Comparison of ENCODE assay signal across 11 cellular contexts in the genomic region with DNA sequence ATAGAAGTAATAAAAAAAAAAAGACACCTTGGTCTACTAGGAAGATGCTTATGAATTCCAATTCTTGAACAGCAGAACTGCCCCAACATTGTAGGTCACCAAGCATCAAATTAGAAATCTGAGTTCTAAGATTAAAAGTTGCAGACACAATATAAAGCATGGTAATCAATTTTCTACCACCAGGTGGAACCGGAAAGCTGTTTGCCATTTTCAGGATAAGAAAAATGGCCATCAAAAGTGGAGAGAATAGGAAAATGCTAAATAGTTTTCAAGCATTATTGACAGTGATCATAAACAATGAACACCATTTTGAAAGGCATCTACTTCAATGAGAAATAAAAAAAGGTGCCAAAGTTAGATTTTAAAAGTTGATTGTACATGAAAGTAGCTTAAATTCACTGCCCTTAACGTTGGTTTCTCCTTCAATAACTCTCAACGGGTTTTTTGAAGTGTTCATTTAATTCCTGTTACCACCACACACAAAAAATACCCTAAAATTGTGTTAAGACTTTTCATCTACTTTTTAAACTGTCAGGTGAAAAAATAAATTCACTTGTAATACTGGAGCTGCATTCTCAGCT.
DNase-seq lines count a peak whose midpoint lies in the region; ATAC-seq and TF ChIP-seq lines count a peak whose summit lies in the region.
"Had no signal": no experiment of that assay in that cellular context is flagged by ENCODE, and none has a peak within 500 bp of the region (broad histone marks: within the 10 kb centered on the region; RNA-seq: fewer than 3 reads in every experiment).

No MANE protein-coding gene starts in this region.

- H3K4me2 ChIP-seq in OCI-LY7 (ENCODE audit: low read length) = no peak overlapping the region

- TF ChIP-seq CTCF in OCI-LY7 (conservative IDR thresholded peaks at IDR 0.05; ENCODE audit: low read length) (0 out of 2 replicates have a peak, but pooled peaks have one; percentile 40), thoracic aorta (IDR thresholded peaks at IDR 0.05) (peak; percentile 28)

- H3K9me3 ChIP-seq in OCI-LY7 (ENCODE audit: low read length) (no peaks in the 10 kb centered on the region), thoracic aorta (no peaks in the 10 kb centered on the region)

- H2AFZ ChIP-seq in OCI-LY7 (ENCODE audit: low read length) = no peak overlapping the region

- no peaks in the 10 kb centered on the region; the same call in 1 of the 2 replicates for H4K20me1 ChIP-seq in OCI-LY7 (ENCODE audit: insufficient read depth, low read length)

- DNase-seq in NCI-H2227 (lab: John Stamatoyannopoulos, UW; ENCODE audit: unreplicated experiment) (peak; percentile 21), NCI-H2227 treated with DMSO at 0.1 percent for 48 hours (lab: John Stamatoyannopoulos, UW) (no peak), OCI-LY7 (ENCODE audit: low spot score) (no peak), fibroblast of gingiva (ENCODE audit: low read depth) (peak; percentile 17), thoracic aorta (ENCODE audit: low spot score) (no peak), cortex of kidney (lab: John Stamatoyannopoulos, UW) (no peak), HK-2 (ENCODE audit: unreplicated experiment) (no peak)
- DNase-seq: activated T-cell treated with anti-CD3 and anti-CD28 coated beads for 4 hours; CD4-positive, CD25-positive, alpha-beta regulatory T cell; natural killer cell had no signal

- CTCF ChIA-PET in OCI-LY7 (lab: Charles Lee; ENCODE audit: unreplicated experiment) = no interaction called here

- H3K4me3 ChIP-seq in OCI-LY7 (ENCODE audit: low read depth, low read length, poor library complexity, severe bottlenecking) (no peak overlapping the region), thoracic aorta (no peak overlapping the region)

- ATAC-seq in thoracic aorta (ENCODE audit: insufficient number of reproducible peaks, low FRiP score, low read depth) (no peak), GM21717 (IDR thresholded peaks at IDR 0.05; ENCODE audit: unreplicated experiment) (no peak)
- ATAC-seq: natural killer cell had no signal

- H3K9me2 ChIP-seq in OCI-LY7 (ENCODE audit: insufficient read depth, low read length) = no peaks in the 10 kb centered on the region

- POLR2A ChIA-PET in OCI-LY7 (lab: Charles Lee) = interaction anchor here (0.5 to 0.6 kb wide), 3 partner anchors 123 to 509 kb away, joined by 3 read pairs; no protein-coding TSS in a partner anchor

- no TSS peak for BruUV-seq in OCI-LY7 (replicated peaks; lab: Mats Ljungman, UMichigan)

- H3K27me3 ChIP-seq in thoracic aorta (replicated peaks; ENCODE audit: insufficient read depth) = no peaks in the 10 kb centered on the region

- H3K27ac ChIP-seq in OCI-LY7 (ENCODE audit: low read depth, low read length, poor library complexity, severe bottlenecking) = no peak overlapping the region
- H3K27ac ChIP-seq in thoracic aorta = no peak overlapping the region

- no peaks in the 10 kb centered on the region for H3K36me3 ChIP-seq in OCI-LY7 (ENCODE audit: insufficient read depth, low read length)
- H3K36me3 ChIP-seq in thoracic aorta = no peaks in the 10 kb centered on the region

- intact Hi-C loops in OCI-LY7 (cut with micrococcal nuclease; ENCODE audit: unreplicated experiment) = no loop called here

- no peaks in the 10 kb centered on the region for H3K4me1 ChIP-seq in OCI-LY7 (ENCODE audit: insufficient read depth, low read length, poor library complexity, severe bottlenecking)
- no peaks in the 10 kb centered on the region for H3K4me1 ChIP-seq in thoracic aorta (ENCODE audit: control insufficient read depth in 1 of 2, low read depth in 2 of 2)

- no peaks in the 10 kb centered on the region for H3K79me2 ChIP-seq in OCI-LY7 (ENCODE audit: insufficient read depth, low read depth, low read length)

Comparison
In these comparisons a context has a peak if more than half of its experiments do, and no peak if none do; other contexts are left out.
1. DNase-seq: peak in NCI-H2227 (single experiment) and fibroblast of gingiva (single experiment); none in NCI-H2227 treated with DMSO at 0.1 percent for 48 hours (single experiment), OCI-LY7 (single experiment), thoracic aorta (single experiment), cortex of kidney (single experiment) and HK-2 (single experiment).